Comparison of ENCODE assay signal across 21 cellular contexts in genomic region chr5:13955896-13956295, GRCh38. TPM values are rescaled to one million over a fixed set of nuclear protein-coding genes. Genes with fewer than 3 reads are reported as not detected.
"Had no signal": no experiment of that assay in that cellular context is flagged by ENCODE, and none has a peak within 500 bp of the region (broad histone marks: within the 10 kb centered on the region; RNA-seq: fewer than 3 reads in every experiment).

No MANE protein-coding gene starts in this region.

- H3K27me3 ChIP-seq: gastrocnemius medialis, stomach, vagina had no signal

- H3K36me3 Mint-ChIP-seq: immature natural killer cell; naive thymus-derived CD8-positive, alpha-beta T cell; stimulated activated effector memory CD8-positive, alpha-beta T cell treated with anti-CD3 and anti-CD28 coated beads, Interleukin-12 subunit alpha, Interleukin-12 subunit beta, amount 100 ng/mL, for 72 hours had no signal

- DNase-seq: activated CD4-positive, alpha-beta T cell treated with anti-CD3 and anti-CD28 coated beads, Interleukin-2, amount 10 ng/mL, durations not matched to agents 7 days and 5 days; activated CD4-positive, CD25-positive, alpha-beta regulatory T cell; activated CD8-positive, alpha-beta T cell treated with anti-CD3 and anti-CD28 coated beads, Interleukin-2, amount 10 ng/mL, durations not matched to agents 7 days and 5 days; activated naive CD4-positive, alpha-beta T cell treated with anti-CD3 and anti-CD28 coated beads for 36 hours; activated T-cell treated with anti-CD3 and anti-CD28 coated beads, Interleukin-2, amount 50 U/mL, for 24 hours; aorta; erythroblast; gastrocnemius medialis; heart left ventricle; immature natural killer cell; mucosa of descending colon; naive thymus-derived CD8-positive, alpha-beta T cell; pancreas; stimulated activated CD4-positive, alpha-beta T cell treated with anti-CD3 and anti-CD28 coated beads, Interleukin-4, amount 100 ng/mL, for 24 hours; stomach had no signal

- H3K27ac ChIP-seq: coronary artery, gastrocnemius medialis, heart left ventricle, pancreas, stomach, vagina had no signal

- H3K4me1 Mint-ChIP-seq: activated CD4-positive, alpha-beta T cell treated with anti-CD3 and anti-CD28 coated beads, Interleukin-2, amount 10 ng/mL, durations not matched to agents 7 days and 5 days; naive thymus-derived CD8-positive, alpha-beta T cell; stimulated activated effector memory CD8-positive, alpha-beta T cell treated with anti-CD3 and anti-CD28 coated beads, Interleukin-12 subunit alpha, Interleukin-12 subunit beta, amount 100 ng/mL, for 72 hours had no signal

- H3K4me1 ChIP-seq: gastrocnemius medialis, heart left ventricle, pancreas, vagina had no signal

- H3K27ac Mint-ChIP-seq: activated CD4-positive, alpha-beta T cell treated with anti-CD3 and anti-CD28 coated beads, Interleukin-2, amount 10 ng/mL, durations not matched to agents 7 days and 5 days; activated CD8-positive, alpha-beta T cell treated with anti-CD3 and anti-CD28 coated beads, Interleukin-2, amount 10 ng/mL, durations not matched to agents 7 days and 5 days; activated naive CD4-positive, alpha-beta T cell treated with anti-CD3 and anti-CD28 coated beads for 36 hours; activated T-cell treated with anti-CD3 and anti-CD28 coated beads, Interleukin-2, amount 50 U/mL, for 24 hours; activated T-helper 2 cell treated with anti-CD3 and anti-CD28 coated beads, Interferon-gamma antibody, Interleukin-2, Interleukin-4, amounts not matched to agents 10 μg/mL and 5 μg/mL and 100 μg/mL, durations not matched to agents 14 hours and 24 hours and 36 hours; memory B cell; naive thymus-derived CD8-positive, alpha-beta T cell; stimulated activated effector memory CD8-positive, alpha-beta T cell treated with anti-CD3 and anti-CD28 coated beads, Interleukin-12 subunit alpha, Interleukin-12 subunit beta, amount 100 ng/mL, for 72 hours; T-helper 2 cell treated with Interferon-gamma antibody and Interleukin-4, amounts not matched to agents 5 μg/mL and 100 μg/mL, for 36 hours had no signal

- H3K4me3 Mint-ChIP-seq: activated CD4-positive, alpha-beta T cell treated with anti-CD3 and anti-CD28 coated beads, Interleukin-2, amount 10 ng/mL, durations not matched to agents 7 days and 5 days; activated CD8-positive, alpha-beta T cell treated with anti-CD3 and anti-CD28 coated beads, Interleukin-2, amount 10 ng/mL, durations not matched to agents 7 days and 5 days; activated naive CD4-positive, alpha-beta T cell treated with anti-CD3 and anti-CD28 coated beads for 36 hours; activated T-cell treated with anti-CD3 and anti-CD28 coated beads, Interleukin-2, amount 50 U/mL, for 24 hours; immature natural killer cell; memory B cell; naive thymus-derived CD8-positive, alpha-beta T cell; stimulated activated effector memory CD8-positive, alpha-beta T cell treated with anti-CD3 and anti-CD28 coated beads, Interleukin-12 subunit alpha, Interleukin-12 subunit beta, amount 100 ng/mL, for 72 hours; T-helper 2 cell treated with Interferon-gamma antibody and Interleukin-4, amounts not matched to agents 5 μg/mL and 100 μg/mL, for 36 hours had no signal

- H3K9me3 ChIP-seq: gastrocnemius medialis, heart left ventricle, mucosa of descending colon, pancreas, stomach, vagina had no signal

- H3K9me3 Mint-ChIP-seq: activated CD4-positive, alpha-beta T cell treated with anti-CD3 and anti-CD28 coated beads, Interleukin-2, amount 10 ng/mL, durations not matched to agents 7 days and 5 days; activated naive CD4-positive, alpha-beta T cell treated with anti-CD3 and anti-CD28 coated beads for 36 hours; activated T-cell treated with anti-CD3 and anti-CD28 coated beads, Interleukin-2, amount 50 U/mL, for 24 hours; activated T-helper 2 cell treated with anti-CD3 and anti-CD28 coated beads, Interferon-gamma antibody, Interleukin-2, Interleukin-4, amounts not matched to agents 10 μg/mL and 5 μg/mL and 100 μg/mL, durations not matched to agents 14 hours and 24 hours and 36 hours; immature natural killer cell; T-helper 2 cell treated with Interferon-gamma antibody and Interleukin-4, amounts not matched to agents 5 μg/mL and 100 μg/mL, for 36 hours had no signal

- H3K36me3 ChIP-seq: gastrocnemius medialis, heart left ventricle, pancreas, stomach, vagina had no signal

- H3K4me3 ChIP-seq: coronary artery, gastrocnemius medialis, heart left ventricle, mucosa of descending colon, pancreas, stomach, vagina had no signal

RNA-seq across cellular contexts. Expression of gene DNAH5, which starts 11.4 kb away (rescaled TPM):
- total RNA-seq: activated CD4-positive, alpha-beta T cell treated with anti-CD3 and anti-CD28 coated beads, Interleukin-2, amount 10 ng/mL, durations not matched to agents 7 days and 5 days; activated CD8-positive, alpha-beta T cell treated with anti-CD3 and anti-CD28 coated beads, Interleukin-2, amount 10 ng/mL, durations not matched to agents 7 days and 5 days; activated naive CD4-positive, alpha-beta T cell treated with anti-CD3 and anti-CD28 coated beads for 36 hours; activated T-helper 2 cell treated with anti-CD3 and anti-CD28 coated beads, Interferon-gamma antibody, Interleukin-2, Interleukin-4, amounts not matched to agents 10 μg/mL and 5 μg/mL and 100 μg/mL, durations not matched to agents 14 hours and 24 hours and 36 hours; naive thymus-derived CD8-positive, alpha-beta T cell had no signal
- polyA plus RNA-seq: immature natural killer cell; naive thymus-derived CD8-positive, alpha-beta T cell had no signal
